In genomic region chr17:50864747-50865059, GRCh38 we compare ENCODE assay signal across 8 cellular contexts. TPM values are rescaled to one million over a fixed set of nuclear protein-coding genes. Genes with fewer than 3 reads are reported as not detected.
DNase-seq lines count a peak whose midpoint lies in the region; ATAC-seq and TF ChIP-seq lines count a peak whose summit lies in the region.

No MANE protein-coding gene starts in this region.

- H3K36me3 ChIP-seq in testis (ENCODE audit: low read depth, missing control alignments), result no peaks in the 10 kb centered on the region

- H3K9me3 Mint-ChIP-seq in activated CD4-positive, alpha-beta T cell treated with anti-CD3 and anti-CD28 coated beads for 36 hours (ENCODE audit: low read depth), result no peaks in the 10 kb centered on the region
- no peaks in the 10 kb centered on the region for H3K9me3 Mint-ChIP-seq in activated naive CD8-positive, alpha-beta T cell treated with anti-CD3 and anti-CD28 coated beads, Interleukin-2, amount 10 ng/mL, durations not matched to agents 7 days and 5 days

- peaks cover 39% of the 10 kb centered on the region for H3K4me1 Mint-ChIP-seq in activated CD4-positive, alpha-beta T cell treated with anti-CD3 and anti-CD28 coated beads for 36 hours
- peaks cover 32% of the 10 kb centered on the region for H3K4me1 Mint-ChIP-seq in activated naive CD8-positive, alpha-beta T cell treated with anti-CD3 and anti-CD28 coated beads, Interleukin-2, amount 10 ng/mL, durations not matched to agents 7 days and 5 days

- no peaks in the 10 kb centered on the region for H3K27me3 ChIP-seq in layer of hippocampus (ENCODE audit: control insufficient read depth, insufficient read depth, low read length)
- H3K27me3 ChIP-seq in testis, result no peaks in the 10 kb centered on the region

- peak overlapping the region; percentile 96 for H3K4me3 Mint-ChIP-seq in activated CD4-positive, alpha-beta T cell treated with anti-CD3 and anti-CD28 coated beads for 36 hours
- peak overlapping the region; percentile 99 for H3K4me3 Mint-ChIP-seq in activated naive CD8-positive, alpha-beta T cell treated with anti-CD3 and anti-CD28 coated beads, Interleukin-2, amount 10 ng/mL, durations not matched to agents 7 days and 5 days

- TF ChIP-seq CTCF in testis (IDR thresholded peaks at IDR 0.05), result no peak

- WGBS in testis, 2 donors, result 4 to 7% methylated on average over 6 of the region's 6 CpGs

- H3K4me1 ChIP-seq in testis, result peaks cover 7% of the 10 kb centered on the region

- no peaks in the 10 kb centered on the region for H3K27me3 Mint-ChIP-seq in activated CD4-positive, alpha-beta T cell treated with anti-CD3 and anti-CD28 coated beads for 36 hours
- H3K27me3 Mint-ChIP-seq in activated naive CD8-positive, alpha-beta T cell treated with anti-CD3 and anti-CD28 coated beads, Interleukin-2, amount 10 ng/mL, durations not matched to agents 7 days and 5 days, result peaks cover 10% of the 10 kb centered on the region

- intact Hi-C loops in activated CD4-positive, alpha-beta T cell treated with anti-CD3 and anti-CD28 coated beads for 36 hours (cut with DNase I, micrococcal nuclease), result loop anchor here (1.0 to 5.0 kb wide), 2 partner anchors 12 to 157 kb away; partner anchors contain the start of gene ANKRD40 (in 1 of the 2)
- intact Hi-C loops in testis (cut with DNase I; ENCODE audit: low total_unique reads), result loop anchor here (5.0 kb wide), 1 partner anchor 88 kb away; no protein-coding TSS in a partner anchor

- CTCF ChIA-PET in activated CD4-positive, alpha-beta T cell treated with anti-CD3 and anti-CD28 coated beads for 36 hours (lab: Charles Lee), result interaction anchor here (0.7 to 7.2 kb wide), 8 partner anchors 9 to 94 kb away, joined by 3 to 60 read pairs (median 4); no protein-coding TSS in a partner anchor

- H3K27ac ChIP-seq in layer of hippocampus (ENCODE audit: low read depth, low read length) (peak overlapping the region; percentile 100), testis (peak overlapping the region; percentile 99)

- no peak for TF ChIP-seq POLR2A in testis (IDR thresholded peaks at IDR 0.05)

- no peak for ATAC-seq in activated CD4-positive, alpha-beta T cell treated with anti-CD3 and anti-CD28 coated beads for 36 hours
- ATAC-seq in activated naive CD8-positive, alpha-beta T cell treated with anti-CD3 and anti-CD28 coated beads, Interleukin-2, amount 10 ng/mL, durations not matched to agents 7 days and 5 days (ENCODE audit: low read depth), result no peak
- ATAC-seq in GM21786 (IDR thresholded peaks at IDR 0.05; ENCODE audit: unreplicated experiment) (no peak), HG03460 (IDR thresholded peaks at IDR 0.05; ENCODE audit: unreplicated experiment) (no peak)

- peak; percentile 41 for DNase-seq in activated CD4-positive, alpha-beta T cell treated with anti-CD3 and anti-CD28 coated beads for 36 hours
- DNase-seq in activated CD4-positive, alpha-beta T cell treated with anti-CD3 and anti-CD28 coated beads for 1 hour, result no peak
- no peak for DNase-seq in activated naive CD8-positive, alpha-beta T cell treated with anti-CD3 and anti-CD28 coated beads, Interleukin-2, amount 10 ng/mL, durations not matched to agents 7 days and 5 days
- DNase-seq in testis, result no peak
- DNase-seq in mesenteric fat pad (ENCODE audit: low spot score), result no peak

- H3K9me3 ChIP-seq in testis, result no peaks in the 10 kb centered on the region

- POLR2A ChIA-PET in activated CD4-positive, alpha-beta T cell treated with anti-CD3 and anti-CD28 coated beads for 36 hours (lab: Charles Lee), result interaction anchor here (1.9 to 2.7 kb wide), 3 partner anchors 84 to 92 kb away, joined by 12 to 13 read pairs (median 12); no protein-coding TSS in a partner anchor
- POLR2A ChIA-PET in activated naive CD8-positive, alpha-beta T cell treated with anti-CD3 and anti-CD28 coated beads, Interleukin-2, amount 10 ng/mL, durations not matched to agents 7 days and 5 days (lab: Charles Lee), result interaction anchor here (1.0 to 4.8 kb wide), 16 partner anchors 9 to 467 kb away, joined by 3 to 247 read pairs (median 30); partner anchors contain the start of genes LRRC59 and LUC7L3

- peaks cover 21% of the 10 kb centered on the region for H3K36me3 Mint-ChIP-seq in activated CD4-positive, alpha-beta T cell treated with anti-CD3 and anti-CD28 coated beads for 36 hours (ENCODE audit: low read depth)
- peaks cover 21% of the 10 kb centered on the region for H3K36me3 Mint-ChIP-seq in activated naive CD8-positive, alpha-beta T cell treated with anti-CD3 and anti-CD28 coated beads, Interleukin-2, amount 10 ng/mL, durations not matched to agents 7 days and 5 days

- H3K27ac Mint-ChIP-seq in activated CD4-positive, alpha-beta T cell treated with anti-CD3 and anti-CD28 coated beads for 36 hours, result peak overlapping the region; percentile 98
- H3K27ac Mint-ChIP-seq in activated naive CD8-positive, alpha-beta T cell treated with anti-CD3 and anti-CD28 coated beads, Interleukin-2, amount 10 ng/mL, durations not matched to agents 7 days and 5 days, result peak overlapping the region; percentile 99

- H3K4me3 ChIP-seq in testis, result peak overlapping the region; percentile 96 to 100

RNA-seq across cellular contexts. Expression of gene TOB1, which starts 1.5 kb away (rescaled TPM):
- 10 to 100 TPM; 31.3 to 43.0 TPM for total RNA-seq in activated CD4-positive, alpha-beta T cell treated with anti-CD3 and anti-CD28 coated beads for 36 hours
- total RNA-seq in activated naive CD8-positive, alpha-beta T cell treated with anti-CD3 and anti-CD28 coated beads, Interleukin-2, amount 10 ng/mL, durations not matched to agents 7 days and 5 days, result 10 to 100 TPM; 54.9 to 56.6 TPM
- 10 to 100 TPM; 18.4 to 26.1 TPM for total RNA-seq in testis
- polyA plus RNA-seq in testis (ENCODE audit: insufficient read depth, low read depth, low replicate concordance), result 42.8 TPM
- 70.7 TPM for total RNA-seq in mesenteric fat pad

RNA-seq across cellular contexts. Expression of gene WFIKKN2, which starts 29.3 kb away (rescaled TPM):
- total RNA-seq in activated CD4-positive, alpha-beta T cell treated with anti-CD3 and anti-CD28 coated beads for 36 hours, result not detected
- not detected for total RNA-seq in activated naive CD8-positive, alpha-beta T cell treated with anti-CD3 and anti-CD28 coated beads, Interleukin-2, amount 10 ng/mL, durations not matched to agents 7 days and 5 days
- total RNA-seq in testis (1 to 10 TPM; 3.7 to 7.3 TPM), mesenteric fat pad (0.16 TPM)
- 6.8 TPM for polyA plus RNA-seq in testis (ENCODE audit: insufficient read depth, low read depth, low replicate concordance)
